8 cellular contexts compared by ENCODE assay signal in genomic region chr4:78056265-78057129, GRCh38. TPM values are rescaled to one million over a fixed set of nuclear protein-coding genes. Genes with fewer than 3 reads are reported as not detected.
DNase-seq lines count a peak whose midpoint lies in the region; ATAC-seq lines count a peak whose summit lies in the region.

No MANE protein-coding gene starts in this region.

- H4K20me1 ChIP-seq in BLaER1 treated with 17β-estradiol and CSF1 and Interleukin-3, amounts not matched to agents 10 nM and 100 nM, result peaks cover 0 to 27% (median 19%) of the 10 kb centered on the region in 11 experiments; a peak in 9 of 22 replicates

- H3K4me1 ChIP-seq in BLaER1 treated with 17β-estradiol and CSF1 and Interleukin-3, amounts not matched to agents 10 nM and 100 nM, result peaks cover 20 to 36% (median 34%) of the 10 kb centered on the region in 10 experiments; a peak in 19 of 20 replicates

- H3K4me3 Mint-ChIP-seq in activated naive CD8-positive, alpha-beta T cell, result peak overlapping the region; percentile 88

- peak overlapping the region; percentile 87 to 100 (median 98) for H3K4me2 ChIP-seq in BLaER1 treated with 17β-estradiol and CSF1 and Interleukin-3, amounts not matched to agents 10 nM and 100 nM

- no peaks in the 10 kb centered on the region for H3K9me3 Mint-ChIP-seq in activated naive CD8-positive, alpha-beta T cell (ENCODE audit: low read depth)

- no peaks in the 10 kb centered on the region for H3K36me3 Mint-ChIP-seq in activated naive CD8-positive, alpha-beta T cell

- H3K36me3 ChIP-seq in BLaER1 treated with 17β-estradiol and CSF1 and Interleukin-3, amounts not matched to agents 10 nM and 100 nM, result no peaks in the 10 kb centered on the region

- no peaks in the 10 kb centered on the region for H3K9me3 ChIP-seq in BLaER1 treated with 17β-estradiol and CSF1 and Interleukin-3, amounts not matched to agents 10 nM and 100 nM (replicated peaks in 1 of 11)

- DNase-seq in NCI-H510A treated with DMSO at 0.1 percent for 48 hours (lab: John Stamatoyannopoulos, UW), result peak; percentile 97
- peak; percentile 78 for DNase-seq in Right ventricle myocardium superior
- DNase-seq in nucleus accumbens (lab: John Stamatoyannopoulos, UW), result peak in 46 of 56 donors; percentile 1 to 74 (median 44)
- DNase-seq in effector CD4-positive, alpha-beta T cell, result no peak

- peaks cover 53 to 67% (median 60%) of the 10 kb centered on the region in 11 experiments for H3K27me3 ChIP-seq in BLaER1 treated with 17β-estradiol and CSF1 and Interleukin-3, amounts not matched to agents 10 nM and 100 nM

- ATAC-seq in GM18909 (IDR thresholded peaks at IDR 0.05; ENCODE audit: poor library complexity, unreplicated experiment), result peak; percentile 74
- ATAC-seq in HG03378 (IDR thresholded peaks at IDR 0.05; ENCODE audit: unreplicated experiment), result peak; percentile 68
- ATAC-seq in Right ventricle myocardium superior (ENCODE audit: poor library complexity), result peak; percentile 79

- peak overlapping the region; percentile 58 to 71 (median 62) for H3K4me3 ChIP-seq in BLaER1 treated with 17β-estradiol and CSF1 and Interleukin-3, amounts not matched to agents 10 nM and 100 nM

- intact Hi-C loops in Right ventricle myocardium superior (cut with DNase I), result no loop called here

- no peak overlapping the region for H3K27ac Mint-ChIP-seq in activated naive CD8-positive, alpha-beta T cell

- H3K4me1 Mint-ChIP-seq in activated naive CD8-positive, alpha-beta T cell (ENCODE audit: low read depth), result peaks cover 23% of the 10 kb centered on the region

- peaks cover 26% of the 10 kb centered on the region for H3K27me3 Mint-ChIP-seq in activated naive CD8-positive, alpha-beta T cell

- 0 out of 22 replicates have a peak overlapping the region, but pooled peaks of 1 of the 11 experiments have one; percentile 4 for H3K27ac ChIP-seq in BLaER1 treated with 17β-estradiol and CSF1 and Interleukin-3, amounts not matched to agents 10 nM and 100 nM

- peak overlapping the region; percentile 1 to 62 (median 21); a peak in 16 of 22 replicates for H3K9ac ChIP-seq in BLaER1 treated with 17β-estradiol and CSF1 and Interleukin-3, amounts not matched to agents 10 nM and 100 nM

RNA-seq across cellular contexts. Expression of gene FRAS1, which starts 0.6 kb away (rescaled TPM):
- 2.5 TPM for total RNA-seq in Right ventricle myocardium superior
